In the genomic region with DNA sequence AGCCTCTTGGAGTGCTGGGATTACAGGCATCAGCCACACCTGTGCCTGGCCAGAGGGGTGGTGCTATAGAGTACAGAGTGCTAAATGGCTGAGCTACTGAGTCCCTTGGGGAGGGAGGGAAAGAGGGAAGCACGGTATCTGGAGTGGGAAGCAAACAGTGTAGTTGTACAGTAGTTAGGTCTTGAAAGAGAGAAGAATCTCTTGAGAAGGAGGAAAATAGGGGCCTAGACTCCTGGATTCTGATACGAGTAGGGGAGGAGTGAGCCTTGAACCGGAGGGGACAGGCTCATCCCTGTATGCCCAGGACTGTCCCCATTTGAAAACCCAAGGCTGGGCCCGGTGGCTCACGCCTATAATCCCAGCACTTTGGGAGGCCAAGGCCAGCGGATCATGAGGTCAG, we compare ENCODE assay signal across 19 cellular contexts. TPM values are rescaled to one million over a fixed set of nuclear protein-coding genes. Genes with fewer than 3 reads are reported as not detected.
DNase-seq lines count a peak whose midpoint lies in the region; ATAC-seq, FAIRE-seq and TF ChIP-seq lines count a peak whose summit lies in the region.
"Had no signal": no experiment of that assay in that cellular context is flagged by ENCODE, and none has a peak within 500 bp of the region (broad histone marks: within the 10 kb centered on the region; RNA-seq: fewer than 3 reads in every experiment).

No MANE protein-coding gene starts in this region.

- H3K27ac ChIP-seq in neutrophil, result peak overlapping the region; percentile 97
- H3K27ac ChIP-seq in kidney (ENCODE audit: low read depth in 2 of 2, low read length in 2 of 2), result no peak overlapping the region
- H3K27ac ChIP-seq: KMS-11 had no signal

- CTCF ChIA-PET in activated naive CD4-positive, alpha-beta T cell treated with anti-CD3 and anti-CD28 coated beads, Interleukin-2, amount 10 ng/mL, durations not matched to agents 7 days and 5 days (lab: Charles Lee), result no interaction called here

- TF ChIP-seq CTCF in HFFc6 (IDR thresholded peaks at IDR 0.05) (no peak), neutrophil (IDR thresholded peaks at IDR 0.05) (no peak), kidney (IDR thresholded peaks at IDR 0.05; ENCODE audit: borderline replicate concordance, extremely low read depth, insufficient read depth) (no peak)

- no peak for ATAC-seq in activated naive CD4-positive, alpha-beta T cell treated with anti-CD3 and anti-CD28 coated beads, Interleukin-2, amount 50 U/mL, for 72 hours
- ATAC-seq in HG02763 (IDR thresholded peaks at IDR 0.05; ENCODE audit: unreplicated experiment), result no peak
- ATAC-seq: left colon had no signal

- intact Hi-C loops in kidney (cut with DNase I), result no loop called here

- peaks cover 5% of the 10 kb centered on the region for H3K9me3 Mint-ChIP-seq in activated naive CD4-positive, alpha-beta T cell treated with anti-CD3 and anti-CD28 coated beads, Interleukin-2, amount 10 ng/mL, durations not matched to agents 7 days and 5 days
- no peaks in the 10 kb centered on the region for H3K9me3 Mint-ChIP-seq in activated naive CD4-positive, alpha-beta T cell treated with anti-CD3 and anti-CD28 coated beads, Interleukin-2, amount 50 U/mL, for 72 hours
- peaks cover 9% of the 10 kb centered on the region for H3K9me3 Mint-ChIP-seq in HFFc6
- peaks cover 5% of the 10 kb centered on the region for H3K9me3 Mint-ChIP-seq in activated naive CD8-positive, alpha-beta T cell treated with anti-CD3 and anti-CD28 coated beads for 36 hours

- H3K4me3 ChIP-seq in neutrophil (ENCODE audit: low read depth in 1 of 2, low read length in 1 of 2) (peak overlapping the region; percentile 97 to 100), kidney (ENCODE audit: low read length in 2 of 2) (no peak overlapping the region)

- peak overlapping the region; percentile 68 for H3K27ac Mint-ChIP-seq in activated naive CD4-positive, alpha-beta T cell treated with anti-CD3 and anti-CD28 coated beads, Interleukin-2, amount 10 ng/mL, durations not matched to agents 7 days and 5 days
- H3K27ac Mint-ChIP-seq in activated naive CD4-positive, alpha-beta T cell treated with anti-CD3 and anti-CD28 coated beads, Interleukin-2, amount 50 U/mL, for 72 hours, result peak overlapping the region in 1 of 2 donors; percentile 70
- H3K27ac Mint-ChIP-seq in HFFc6, result peak overlapping the region; percentile 73
- H3K27ac Mint-ChIP-seq in activated naive CD8-positive, alpha-beta T cell treated with anti-CD3 and anti-CD28 coated beads for 36 hours, result peak overlapping the region; percentile 39

- DNase-seq in activated naive CD4-positive, alpha-beta T cell treated with anti-CD3 and anti-CD28 coated beads, Interleukin-2, amount 10 ng/mL, durations not matched to agents 7 days and 5 days, result no peak
- no peak for DNase-seq in activated naive CD4-positive, alpha-beta T cell treated with anti-CD3 and anti-CD28 coated beads, Interleukin-2, amount 50 U/mL, for 72 hours (ENCODE audit: low spot score in 2 of 2)
- DNase-seq in HFFc6 (no peak), kidney (no peak), iPS-NIHi7 (ENCODE audit: extremely low spot score) (no peak)
- no peak for DNase-seq in activated naive CD8-positive, alpha-beta T cell treated with anti-CD3 and anti-CD28 coated beads for 36 hours
- DNase-seq: activated naive CD4-positive, alpha-beta T cell treated with Interleukin-2 at 50 U/mL for 16 hours; DMS 273 treated with DMSO at 0.1 percent for 48 hours; left colon; NCI-H1436 treated with DMSO at 0.1 percent for 48 hours; NCI-H510A treated with DMSO at 0.1 percent for 48 hours had no signal

- no peaks in the 10 kb centered on the region for H3K27me3 Mint-ChIP-seq in activated naive CD4-positive, alpha-beta T cell treated with anti-CD3 and anti-CD28 coated beads, Interleukin-2, amount 10 ng/mL, durations not matched to agents 7 days and 5 days
- peaks cover 63% of the 10 kb centered on the region for H3K27me3 Mint-ChIP-seq in HFFc6 (ENCODE audit: insufficient read depth)
- H3K27me3 Mint-ChIP-seq in activated naive CD8-positive, alpha-beta T cell treated with anti-CD3 and anti-CD28 coated beads for 36 hours, result no peaks in the 10 kb centered on the region

- H3K4me3 Mint-ChIP-seq in activated naive CD4-positive, alpha-beta T cell treated with anti-CD3 and anti-CD28 coated beads, Interleukin-2, amount 10 ng/mL, durations not matched to agents 7 days and 5 days, result no peak overlapping the region
- H3K4me3 Mint-ChIP-seq in HFFc6, result peak overlapping the region; percentile 27; the same call in 1 of the 2 replicates
- no peak overlapping the region for H3K4me3 Mint-ChIP-seq in activated naive CD8-positive, alpha-beta T cell treated with anti-CD3 and anti-CD28 coated beads for 36 hours

- H3K9ac ChIP-seq in kidney (ENCODE audit: low read length in 2 of 2), result no peak overlapping the region
- H3K9ac ChIP-seq: KMS-11 had no signal

- H3K9me3 ChIP-seq in neutrophil, result no peaks in the 10 kb centered on the region
- peaks cover 0 to 2% of the 10 kb centered on the region in 2 donors for H3K9me3 ChIP-seq in kidney (ENCODE audit: control insufficient read depth in 1 of 2, low read length in 2 of 2)

- H3K36me3 Mint-ChIP-seq in activated naive CD4-positive, alpha-beta T cell treated with anti-CD3 and anti-CD28 coated beads, Interleukin-2, amount 10 ng/mL, durations not matched to agents 7 days and 5 days, result peaks cover 56% of the 10 kb centered on the region
- H3K36me3 Mint-ChIP-seq in activated naive CD4-positive, alpha-beta T cell treated with anti-CD3 and anti-CD28 coated beads, Interleukin-2, amount 50 U/mL, for 72 hours, result peaks cover 22 to 56% of the 10 kb centered on the region in 2 donors
- H3K36me3 Mint-ChIP-seq in HFFc6 (ENCODE audit: low read depth), result peaks cover 67% of the 10 kb centered on the region
- peaks cover 38% of the 10 kb centered on the region for H3K36me3 Mint-ChIP-seq in activated naive CD8-positive, alpha-beta T cell treated with anti-CD3 and anti-CD28 coated beads for 36 hours

- H3K27me3 ChIP-seq in neutrophil, result no peaks in the 10 kb centered on the region

- no peak for FAIRE-seq in kidney (lab: Jason Lieb, UNC)
- FAIRE-seq: bronchial epithelial cell had no signal

- peaks cover 69% of the 10 kb centered on the region for H3K4me1 Mint-ChIP-seq in activated naive CD4-positive, alpha-beta T cell treated with anti-CD3 and anti-CD28 coated beads, Interleukin-2, amount 10 ng/mL, durations not matched to agents 7 days and 5 days
- peaks cover 38% of the 10 kb centered on the region for H3K4me1 Mint-ChIP-seq in HFFc6 (ENCODE audit: low read depth)
- peaks cover 57% of the 10 kb centered on the region for H3K4me1 Mint-ChIP-seq in activated naive CD8-positive, alpha-beta T cell treated with anti-CD3 and anti-CD28 coated beads for 36 hours

- H3K36me3 ChIP-seq in neutrophil (peaks cover 56% of the 10 kb centered on the region), kidney (ENCODE audit: control insufficient read depth in 1 of 2, insufficient read depth in 2 of 2, low read length in 2 of 2) (peaks cover 0 to 3% of the 10 kb centered on the region in 2 donors)

- H3K4me1 ChIP-seq in neutrophil (ENCODE audit: control insufficient read depth in 1 of 2, insufficient read depth in 1 of 2, low read depth in 1 of 2, low read length in 1 of 2) (peaks cover 72 to 74% of the 10 kb centered on the region in 2 experiments), kidney (ENCODE audit: control insufficient read depth in 1 of 2, insufficient read depth in 1 of 2, low read depth in 1 of 2, low read length in 2 of 2) (no peaks in the 10 kb centered on the region)

RNA-seq across cellular contexts. Expression of gene MYADM, which starts 5.1 kb away (rescaled TPM):
- 10 to 100 TPM; 33.1 to 89.8 TPM for total RNA-seq in activated naive CD4-positive, alpha-beta T cell treated with anti-CD3 and anti-CD28 coated beads, Interleukin-2, amount 50 U/mL, for 72 hours
- total RNA-seq in HFFc6 (2021; fragmentation: NEBNext Ultra II Directional; extraction: Animal tissue kit (Norgen Biotek cat#: 25700)), result 100 to 1,000 TPM; 304 to 350 (median 316) TPM
- total RNA-seq in activated naive CD8-positive, alpha-beta T cell treated with anti-CD3 and anti-CD28 coated beads for 36 hours, result 10 to 100 TPM; 30.9 to 32.1 TPM
- total RNA-seq in kidney, result 90.3 TPM
- 13.1 TPM for polyA plus RNA-seq in kidney (ENCODE audit: insufficient read depth, low read depth, low replicate concordance)

RNA-seq across cellular contexts. Expression of gene PRKCG, which starts 9.2 kb away (rescaled TPM):
- under 1 TPM in 1 of 2 donors, not detected in 1; 0.10 TPM for total RNA-seq in activated naive CD4-positive, alpha-beta T cell treated with anti-CD3 and anti-CD28 coated beads, Interleukin-2, amount 50 U/mL, for 72 hours
- total RNA-seq in HFFc6 (2021; fragmentation: NEBNext Ultra II Directional; extraction: Animal tissue kit (Norgen Biotek cat#: 25700)), result under 1 TPM in 2 of 6 experiments, not detected in 4; 0.23 to 0.28 TPM
- under 1 TPM in 1 of 2 experiments, not detected in 1; 0.35 TPM for total RNA-seq in activated naive CD8-positive, alpha-beta T cell treated with anti-CD3 and anti-CD28 coated beads for 36 hours
- not detected for total RNA-seq in kidney
- polyA plus RNA-seq in kidney (ENCODE audit: insufficient read depth, low read depth, low replicate concordance), result not detected
- total RNA-seq: activated CD8-positive, alpha-beta memory T cell treated with anti-CD3 and anti-CD28 coated beads for 36 hours; bronchial epithelial cell; SK-MEL-5 had no signal

RNA-seq across cellular contexts. Expression of gene CACNG7, which starts 36.3 kb away (rescaled TPM):
- not detected for total RNA-seq in activated naive CD4-positive, alpha-beta T cell treated with anti-CD3 and anti-CD28 coated beads, Interleukin-2, amount 50 U/mL, for 72 hours
- total RNA-seq in HFFc6 (2021; fragmentation: NEBNext Ultra II Directional; extraction: Animal tissue kit (Norgen Biotek cat#: 25700)), result 1 to 10 TPM in 1 of 6 experiments, under 1 TPM in 5; 0.38 to 1.2 (median 0.70) TPM
- not detected for total RNA-seq in activated naive CD8-positive, alpha-beta T cell treated with anti-CD3 and anti-CD28 coated beads for 36 hours
- total RNA-seq in kidney, result not detected
- polyA plus RNA-seq in kidney (ENCODE audit: insufficient read depth, low read depth, low replicate concordance), result not detected
- total RNA-seq: activated CD8-positive, alpha-beta memory T cell treated with anti-CD3 and anti-CD28 coated beads for 36 hours; bronchial epithelial cell; left colon; mucosa of gallbladder; posterior vena cava; SK-MEL-5 had no signal

RNA-seq across cellular contexts. Expression of gene NLRP12, which starts 48.6 kb away (rescaled TPM):
- not detected for total RNA-seq in activated naive CD4-positive, alpha-beta T cell treated with anti-CD3 and anti-CD28 coated beads, Interleukin-2, amount 50 U/mL, for 72 hours
- total RNA-seq in HFFc6 (2021; fragmentation: NEBNext Ultra II Directional; extraction: Animal tissue kit (Norgen Biotek cat#: 25700)), result not detected
- under 1 TPM; 0.06 TPM for total RNA-seq in activated naive CD8-positive, alpha-beta T cell treated with anti-CD3 and anti-CD28 coated beads for 36 hours
- 1.1 TPM for total RNA-seq in kidney
- polyA plus RNA-seq in kidney (ENCODE audit: insufficient read depth, low read depth, low replicate concordance), result not detected
- total RNA-seq: activated CD8-positive, alpha-beta memory T cell treated with anti-CD3 and anti-CD28 coated beads for 36 hours; bronchial epithelial cell; SK-MEL-5 had no signal

Comparison
In these comparisons a context has a peak if more than half of its experiments do, and no peak if none do; other contexts are left out.
1. H3K4me3 ChIP-seq: peak in neutrophil (2 of 2); none in kidney (0 of 2).